30 cellular contexts compared by ENCODE assay signal in genomic region chr6:13513606-13514502, GRCh38. TPM values are rescaled to one million over a fixed set of nuclear protein-coding genes. Genes with fewer than 3 reads are reported as not detected.
A peak's percentile ranks its signal among the peaks of the same experiment; 100 is the strongest.
DNase-seq lines count a peak whose midpoint lies in the region; ATAC-seq and TF ChIP-seq lines count a peak whose summit lies in the region.
"Had no signal": no experiment of that assay in that cellular context is flagged by ENCODE, and none has a peak within 500 bp of the region (broad histone marks: within the 10 kb centered on the region; RNA-seq: fewer than 3 reads in every experiment).

No MANE protein-coding gene starts in this region.

- H3K36me3 Mint-ChIP-seq in activated CD4-positive, alpha-beta memory T cell treated with anti-CD3 and anti-CD28 coated beads for 36 hours: no peaks in the 10 kb centered on the region
- H3K36me3 Mint-ChIP-seq in activated CD4-positive, alpha-beta memory T cell treated with anti-CD3 and anti-CD28 coated beads, Interleukin-2, amount 10 ng/mL, durations not matched to agents 7 days and 5 days (ENCODE audit: low read depth): no peaks in the 10 kb centered on the region
- H3K36me3 Mint-ChIP-seq: activated naive CD4-positive, alpha-beta T cell treated with anti-CD3 and anti-CD28 coated beads, Interleukin-2, amount 50 U/mL, for 24 hours; mesothelial cell of epicardium had no signal

- H3K27me3 ChIP-seq in upper lobe of right lung: no peaks in the 10 kb centered on the region
- H3K27me3 ChIP-seq: body of pancreas, heart left ventricle, left lung had no signal

- no peak overlapping the region for H3K4me3 Mint-ChIP-seq in activated CD4-positive, alpha-beta memory T cell treated with anti-CD3 and anti-CD28 coated beads for 36 hours
- no peak overlapping the region for H3K4me3 Mint-ChIP-seq in activated CD4-positive, alpha-beta memory T cell treated with anti-CD3 and anti-CD28 coated beads, Interleukin-2, amount 10 ng/mL, durations not matched to agents 7 days and 5 days
- H3K4me3 Mint-ChIP-seq: activated naive CD4-positive, alpha-beta T cell treated with anti-CD3 and anti-CD28 coated beads, Interleukin-2, amount 50 U/mL, for 24 hours; B cell; endodermal cell; IgD-negative memory B cell; mesothelial cell of epicardium; stimulated activated naive CD8-positive, alpha-beta T cell treated with anti-CD3 and anti-CD28 coated beads, Interleukin-15, amount 100 ng/mL, for 72 hours; T-helper 17 cell had no signal

- intact Hi-C loops in activated CD4-positive, alpha-beta memory T cell treated with anti-CD3 and anti-CD28 coated beads for 36 hours (cut with micrococcal nuclease): no loop called here
- intact Hi-C loops in upper lobe of right lung (cut with DNase I): no loop called here

- peak; percentile 33 for ATAC-seq in upper lobe of right lung
- ATAC-seq in GM18909 (IDR thresholded peaks at IDR 0.05; ENCODE audit: poor library complexity, unreplicated experiment): no peak
- ATAC-seq: body of pancreas; heart left ventricle; left lung; stimulated activated naive CD8-positive, alpha-beta T cell treated with anti-CD3 and anti-CD28 coated beads, Interleukin-15, amount 100 ng/mL, for 72 hours; T-helper 17 cell had no signal

- H3K9me3 ChIP-seq in upper lobe of right lung: no peaks in the 10 kb centered on the region
- H3K9me3 ChIP-seq: body of pancreas, heart left ventricle, left lung had no signal

- no peaks in the 10 kb centered on the region for H3K27me3 Mint-ChIP-seq in activated CD4-positive, alpha-beta memory T cell treated with anti-CD3 and anti-CD28 coated beads for 36 hours
- peaks cover 5% of the 10 kb centered on the region for H3K27me3 Mint-ChIP-seq in activated CD4-positive, alpha-beta memory T cell treated with anti-CD3 and anti-CD28 coated beads, Interleukin-2, amount 10 ng/mL, durations not matched to agents 7 days and 5 days
- H3K27me3 Mint-ChIP-seq: activated naive CD4-positive, alpha-beta T cell treated with anti-CD3 and anti-CD28 coated beads, Interleukin-2, amount 50 U/mL, for 24 hours; B cell; progenitor cell of endocrine pancreas; stimulated activated naive CD8-positive, alpha-beta T cell treated with anti-CD3 and anti-CD28 coated beads, Interleukin-15, amount 100 ng/mL, for 72 hours had no signal

- H3K9me3 Mint-ChIP-seq in activated CD4-positive, alpha-beta memory T cell treated with anti-CD3 and anti-CD28 coated beads for 36 hours: no peaks in the 10 kb centered on the region
- H3K9me3 Mint-ChIP-seq in activated CD4-positive, alpha-beta memory T cell treated with anti-CD3 and anti-CD28 coated beads, Interleukin-2, amount 10 ng/mL, durations not matched to agents 7 days and 5 days: no peaks in the 10 kb centered on the region
- H3K9me3 Mint-ChIP-seq: activated naive CD4-positive, alpha-beta T cell treated with anti-CD3 and anti-CD28 coated beads, Interleukin-2, amount 50 U/mL, for 24 hours; mesothelial cell of epicardium; stimulated activated naive CD8-positive, alpha-beta T cell treated with anti-CD3 and anti-CD28 coated beads, Interleukin-15, amount 100 ng/mL, for 72 hours had no signal

- DNase-seq in activated CD4-positive, alpha-beta memory T cell treated with anti-CD3 and anti-CD28 coated beads for 36 hours: peak; percentile 12
- no peak for DNase-seq in activated CD4-positive, alpha-beta memory T cell treated with anti-CD3 and anti-CD28 coated beads, Interleukin-2, amount 10 ng/mL, durations not matched to agents 7 days and 5 days
- peak; percentile 22 for DNase-seq in SKM-1 treated with dmso at 0.1 percent for 144 hours (lab: John Stamatoyannopoulos, UW; ENCODE audit: unreplicated experiment)
- DNase-seq in fibroblast of peridontal ligament (ENCODE audit: extremely low read depth): peak; percentile 18
- DNase-seq in upper lobe of right lung: no peak
- no peak for DNase-seq in KG1 (lab: John Stamatoyannopoulos, UW)
- no peak for DNase-seq in HPDE6-E6E7 (ENCODE audit: extremely low spot score)
- DNase-seq: activated CD8-positive, alpha-beta memory T cell treated with anti-CD3 and anti-CD28 coated beads for 24 hours; activated T-cell treated with anti-CD3 and anti-CD28 coated beads, Interleukin-2, amount 50 U/mL, for 48 hours; body of pancreas; COR-L47; endodermal cell; left lung; NCI-H1048; NCI-H1930; NCI-H345; PC-9; SIG-M5; stimulated activated naive CD8-positive, alpha-beta T cell treated with anti-CD3 and anti-CD28 coated beads, Interleukin-15, amount 100 ng/mL, for 72 hours; T-helper 17 cell had no signal

- no peak overlapping the region for H3K27ac Mint-ChIP-seq in activated CD4-positive, alpha-beta memory T cell treated with anti-CD3 and anti-CD28 coated beads for 36 hours
- no peak overlapping the region for H3K27ac Mint-ChIP-seq in activated CD4-positive, alpha-beta memory T cell treated with anti-CD3 and anti-CD28 coated beads, Interleukin-2, amount 10 ng/mL, durations not matched to agents 7 days and 5 days
- H3K27ac Mint-ChIP-seq: activated naive CD4-positive, alpha-beta T cell treated with anti-CD3 and anti-CD28 coated beads, Interleukin-2, amount 50 U/mL, for 24 hours; B cell; endodermal cell; IgD-negative memory B cell; mesothelial cell of epicardium; progenitor cell of endocrine pancreas; T-helper 17 cell had no signal

- H3K4me3 ChIP-seq in upper lobe of right lung: no peak overlapping the region
- H3K4me3 ChIP-seq: body of pancreas, heart left ventricle, left lung, PC-9, skin epidermis had no signal

- CTCF ChIA-PET in activated CD4-positive, alpha-beta memory T cell treated with anti-CD3 and anti-CD28 coated beads for 36 hours (lab: Charles Lee): interaction anchor here (1.1 kb wide), 1 partner anchor 61 kb away, joined by 5 read pairs; the partner anchor contains the start of gene SIRT5
- CTCF ChIA-PET in activated CD4-positive, alpha-beta memory T cell treated with anti-CD3 and anti-CD28 coated beads, Interleukin-2, amount 10 ng/mL, durations not matched to agents 7 days and 5 days (lab: Charles Lee): interaction anchor here (0.6 to 1.8 kb wide), 3 partner anchors 69 to 176 kb away, joined by 3 read pairs; no protein-coding TSS in a partner anchor

- peaks cover 5% of the 10 kb centered on the region for H3K4me1 ChIP-seq in upper lobe of right lung
- H3K4me1 ChIP-seq: left lung had no signal

- TF ChIP-seq CTCF in upper lobe of right lung (IDR thresholded peaks at IDR 0.05): no peak

- H3K36me3 ChIP-seq in upper lobe of right lung: no peaks in the 10 kb centered on the region
- H3K36me3 ChIP-seq: heart left ventricle, left lung had no signal

- H3K4me1 Mint-ChIP-seq in activated CD4-positive, alpha-beta memory T cell treated with anti-CD3 and anti-CD28 coated beads for 36 hours (ENCODE audit: low read depth): no peaks in the 10 kb centered on the region
- no peaks in the 10 kb centered on the region for H3K4me1 Mint-ChIP-seq in activated CD4-positive, alpha-beta memory T cell treated with anti-CD3 and anti-CD28 coated beads, Interleukin-2, amount 10 ng/mL, durations not matched to agents 7 days and 5 days
- H3K4me1 Mint-ChIP-seq: activated naive CD4-positive, alpha-beta T cell treated with anti-CD3 and anti-CD28 coated beads, Interleukin-2, amount 50 U/mL, for 24 hours; B cell; endodermal cell; stimulated activated naive CD8-positive, alpha-beta T cell treated with anti-CD3 and anti-CD28 coated beads, Interleukin-15, amount 100 ng/mL, for 72 hours; T-helper 17 cell had no signal

- H3K27ac ChIP-seq in upper lobe of right lung: no peak overlapping the region
- H3K27ac ChIP-seq: body of pancreas, heart left ventricle, HL-60, left lung, PC-9, skin epidermis, VCaP had no signal

- POLR2A ChIA-PET in activated CD4-positive, alpha-beta memory T cell treated with anti-CD3 and anti-CD28 coated beads for 36 hours (lab: Charles Lee): no interaction called here
- POLR2A ChIA-PET in activated CD4-positive, alpha-beta memory T cell treated with anti-CD3 and anti-CD28 coated beads, Interleukin-2, amount 10 ng/mL, durations not matched to agents 7 days and 5 days (lab: Charles Lee): no interaction called here

RNA-seq across cellular contexts. Expression of gene GFOD1, which starts 26.5 kb away (rescaled TPM):
- 1 to 10 TPM; 2.3 to 2.4 TPM for total RNA-seq in activated CD4-positive, alpha-beta memory T cell treated with anti-CD3 and anti-CD28 coated beads for 36 hours
- total RNA-seq in activated CD4-positive, alpha-beta memory T cell treated with anti-CD3 and anti-CD28 coated beads, Interleukin-2, amount 10 ng/mL, durations not matched to agents 7 days and 5 days: 1 to 10 TPM; 3.0 TPM
- total RNA-seq in upper lobe of right lung: 33.7 TPM

Comparison
In these comparisons a context has a peak if more than half of its experiments do, and no peak if none do; other contexts are left out.
1. DNase-seq: peak in activated CD4-positive, alpha-beta memory T cell treated with anti-CD3 and anti-CD28 coated beads for 36 hours (single experiment), SKM-1 treated with dmso at 0.1 percent for 144 hours (single experiment) and fibroblast of peridontal ligament (single experiment); none in activated CD4-positive, alpha-beta memory T cell treated with anti-CD3 and anti-CD28 coated beads, Interleukin-2, amount 10 ng/mL, durations not matched to agents 7 days and 5 days (single experiment), upper lobe of right lung (single experiment), KG1 (single experiment) and HPDE6-E6E7 (single experiment).